14 cellular contexts compared by ENCODE assay signal in the genomic region with DNA sequence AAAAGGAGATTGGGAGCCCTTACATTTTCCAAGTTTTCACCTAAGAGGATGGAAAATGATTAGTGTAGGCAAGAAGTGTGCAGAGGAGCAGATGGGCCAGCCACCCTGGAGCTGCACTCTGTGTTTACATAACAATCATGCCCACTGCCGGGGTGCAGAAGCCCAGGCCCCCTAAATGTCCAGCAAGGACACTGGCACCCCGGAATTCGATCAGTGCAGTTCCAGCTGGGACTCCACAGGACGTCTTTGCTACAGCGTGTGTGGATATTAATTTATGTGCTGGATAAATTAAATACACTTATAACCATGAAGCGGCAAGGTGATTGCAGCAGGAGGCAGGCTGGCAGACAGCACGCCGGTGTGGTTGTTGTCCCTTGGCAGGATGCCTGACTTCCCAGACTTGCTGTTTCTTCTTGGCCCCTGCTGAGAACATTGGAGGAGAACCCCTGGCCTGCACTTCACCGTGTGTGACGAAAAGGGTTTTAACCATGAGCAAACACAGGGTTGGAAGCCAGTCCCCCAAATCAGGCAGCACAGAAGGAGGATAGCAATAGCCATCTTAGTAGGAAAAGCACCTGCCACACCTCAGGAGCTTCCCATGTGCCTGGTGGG.
A peak's percentile ranks its signal among the peaks of the same experiment; 100 is the strongest.
DNase-seq lines count a peak whose midpoint lies in the region; ATAC-seq and TF ChIP-seq lines count a peak whose summit lies in the region.
"Had no signal": no experiment of that assay in that cellular context is flagged by ENCODE, and none has a peak within 500 bp of the region (broad histone marks: within the 10 kb centered on the region; RNA-seq: fewer than 3 reads in every experiment).

No MANE protein-coding gene starts in this region.

- no peak overlapping the region for H3K27ac ChIP-seq in spleen
- H3K27ac ChIP-seq: brain microvascular endothelial cell, thoracic aorta had no signal

- H3K4me1 ChIP-seq in spleen: no peaks in the 10 kb centered on the region
- peaks cover 18% of the 10 kb centered on the region for H3K4me1 ChIP-seq in mucosa of descending colon (ENCODE audit: low read depth)

- intact Hi-C loops in spleen (cut with DNase I; ENCODE audit: low total_unique reads): no loop called here
- intact Hi-C loops in mucosa of descending colon (cut with DNase I, micrococcal nuclease): no loop called here

- H3K36me3 ChIP-seq in spleen: no peaks in the 10 kb centered on the region
- H3K36me3 ChIP-seq in mucosa of descending colon (ENCODE audit: low read depth): no peaks in the 10 kb centered on the region
- H3K36me3 ChIP-seq: brain microvascular endothelial cell, thoracic aorta had no signal

- H3K27me3 ChIP-seq in spleen (replicated peaks in 1 of 7): no peaks in the 10 kb centered on the region
- H3K27me3 ChIP-seq: brain microvascular endothelial cell had no signal

- peak; percentile 34 for DNase-seq in DMS79 (lab: John Stamatoyannopoulos, UW)
- DNase-seq in NCI-H1105 treated with DMSO at 0.1 percent for 48 hours (lab: John Stamatoyannopoulos, UW): peak; percentile 86
- peak; percentile 74 for DNase-seq in NCI-H748 treated with DMSO at 0.1 percent for 48 hours (lab: John Stamatoyannopoulos, UW)
- peak; percentile 49 for DNase-seq in iPS-NIHi11 (ENCODE audit: low spot score)
- DNase-seq in spleen: no peak
- DNase-seq in mucosa of descending colon: no peak
- no peak for DNase-seq in stimulated activated naive CD4-positive, alpha-beta T cell (lab: John Stamatoyannopoulos, UW)
- DNase-seq: activated B cell treated with CpG ODN at 0.5 μM for 24 hours; activated CD8-positive, alpha-beta memory T cell treated with anti-CD3 and anti-CD28 coated beads, Interleukin-2, amount 10 ng/mL, durations not matched to agents 7 days and 5 days; activated naive CD4-positive, alpha-beta T cell treated with anti-CD3 and anti-CD28 coated beads for 36 hours; brain microvascular endothelial cell; effector CD8-positive, alpha-beta T cell had no signal

- WGBS in spleen, 5 donors: 89 to 92% (median 90%) methylated on average over 10 of the region's 10 CpGs

- no peak for TF ChIP-seq POLR2A in spleen (IDR thresholded peaks at IDR 0.05)

- ATAC-seq in mucosa of descending colon (no peak), GM21526 (IDR thresholded peaks at IDR 0.05; ENCODE audit: low FRiP score, unreplicated experiment) (no peak)
- ATAC-seq: activated CD8-positive, alpha-beta memory T cell treated with anti-CD3 and anti-CD28 coated beads, Interleukin-2, amount 10 ng/mL, durations not matched to agents 7 days and 5 days had no signal

- no peaks in the 10 kb centered on the region for H3K9me3 ChIP-seq in spleen
- no peaks in the 10 kb centered on the region for H3K9me3 ChIP-seq in mucosa of descending colon
- H3K9me3 ChIP-seq: thoracic aorta had no signal

- H3K4me3 ChIP-seq in spleen (no peak overlapping the region), mucosa of descending colon (no peak overlapping the region)
- H3K4me3 ChIP-seq: thoracic aorta had no signal

- no peak for TF ChIP-seq CTCF in spleen (IDR thresholded peaks at IDR 0.05 in 8 of 11, conservative IDR thresholded peaks at IDR 0.05 in 3 of 11)
- no peak for TF ChIP-seq CTCF in mucosa of descending colon (IDR thresholded peaks at IDR 0.05)

Comparison
In these comparisons a context has a peak if more than half of its experiments do, and no peak if none do; other contexts are left out.
1. DNase-seq: peak in DMS79 (single experiment), NCI-H1105 treated with DMSO at 0.1 percent for 48 hours (single experiment), NCI-H748 treated with DMSO at 0.1 percent for 48 hours (single experiment) and iPS-NIHi11 (single experiment); none in spleen (single experiment), mucosa of descending colon (0 of 3) and stimulated activated naive CD4-positive, alpha-beta T cell (0 of 6).